Comparison of ENCODE assay signal across 12 cellular contexts in the genomic region with DNA sequence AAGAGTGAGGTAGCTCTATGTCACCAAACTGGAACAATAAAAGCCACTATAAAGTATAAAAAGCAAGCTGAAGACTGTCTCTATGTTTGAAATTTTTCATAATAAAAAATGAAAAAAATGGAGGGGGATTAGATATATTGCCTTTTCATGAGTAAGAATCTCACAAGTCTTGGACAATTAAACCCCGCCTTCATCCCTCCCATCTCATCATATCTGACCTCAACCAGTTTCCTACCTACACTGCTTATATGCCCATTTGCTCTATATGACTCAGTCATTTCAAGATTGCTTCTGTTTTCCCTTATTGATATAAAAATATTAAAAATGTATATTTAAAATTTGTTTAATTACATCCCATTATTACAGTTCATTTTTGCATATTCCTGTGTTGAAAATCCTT. TPM values are rescaled to one million over a fixed set of nuclear protein-coding genes. Genes with fewer than 3 reads are reported as not detected.
DNase-seq lines count a peak whose midpoint lies in the region.
"Had no signal": no experiment of that assay in that cellular context is flagged by ENCODE, and none has a peak within 500 bp of the region (broad histone marks: within the 10 kb centered on the region; RNA-seq: fewer than 3 reads in every experiment).

No MANE protein-coding gene starts in this region.

- no peaks in the 10 kb centered on the region for H3K9me3 Mint-ChIP-seq in activated T-helper 2 cell treated with anti-CD3 and anti-CD28 coated beads, Interferon-gamma antibody, Interleukin-2, Interleukin-4, amounts not matched to agents 10 μg/mL and 5 μg/mL and 100 μg/mL, durations not matched to agents 14 hours and 24 hours and 36 hours

- H4K20me1 ChIP-seq in BLaER1 treated with 17β-estradiol and CSF1 and Interleukin-3, amounts not matched to agents 10 nM and 100 nM: peaks cover 51 to 72% (median 68%) of the 10 kb centered on the region in 11 experiments; a peak in 20 of 22 replicates

- no peak overlapping the region for H3K27ac ChIP-seq in BLaER1 treated with 17β-estradiol and CSF1 and Interleukin-3, amounts not matched to agents 10 nM and 100 nM
- H3K27ac ChIP-seq in SJSA1: peak overlapping the region; percentile 59
- H3K27ac ChIP-seq: adrenal gland, thoracic aorta had no signal

- no peaks in the 10 kb centered on the region for H3K27me3 ChIP-seq in BLaER1 treated with 17β-estradiol and CSF1 and Interleukin-3, amounts not matched to agents 10 nM and 100 nM
- H3K27me3 ChIP-seq in SJSA1 (replicated peaks) (no peaks in the 10 kb centered on the region), endocrine pancreas (ENCODE audit: control insufficient read depth, insufficient read depth, low read length) (no peaks in the 10 kb centered on the region)
- H3K27me3 ChIP-seq: adrenal gland had no signal

- H3K36me3 Mint-ChIP-seq in activated T-helper 2 cell treated with anti-CD3 and anti-CD28 coated beads, Interferon-gamma antibody, Interleukin-2, Interleukin-4, amounts not matched to agents 10 μg/mL and 5 μg/mL and 100 μg/mL, durations not matched to agents 14 hours and 24 hours and 36 hours (ENCODE audit: low read depth): peaks cover 47% of the 10 kb centered on the region

- intact Hi-C loops in activated T-helper 2 cell treated with anti-CD3 and anti-CD28 coated beads, Interferon-gamma antibody, Interleukin-2, Interleukin-4, amounts not matched to agents 10 μg/mL and 5 μg/mL and 100 μg/mL, durations not matched to agents 14 hours and 24 hours and 36 hours (cut with micrococcal nuclease): loop anchor here (10.0 kb wide), 1 partner anchor 251 kb away; a partner anchor contains a TSS

- DNase-seq in EL: peak; percentile 45
- DNase-seq in SJSA1 (ENCODE audit: low read depth in 1 of 2, low spot score in 2 of 2): no peak
- no peak for DNase-seq in activated T-helper 2 cell treated with anti-CD3 and anti-CD28 coated beads, Interferon-gamma antibody, Interleukin-2, Interleukin-4, amounts not matched to agents 10 μg/mL and 5 μg/mL and 100 μg/mL, durations not matched to agents 14 hours and 24 hours and 36 hours (ENCODE audit: low spot score)
- no peak for DNase-seq in midbrain (lab: John Stamatoyannopoulos, UW)
- no peak for DNase-seq in D341Med (ENCODE audit: low spot score)
- DNase-seq in superior temporal gyrus (ENCODE audit: extremely low spot score): no peak
- DNase-seq: activated CD4-positive, alpha-beta T cell treated with anti-CD3 and anti-CD28 coated beads, Interleukin-2, amount 50 U/mL, for 48 hours; adrenal gland; KG1 had no signal

- H3K9ac ChIP-seq in BLaER1 treated with 17β-estradiol and CSF1 and Interleukin-3, amounts not matched to agents 10 nM and 100 nM: no peak overlapping the region
- no peak overlapping the region for H3K9ac ChIP-seq in endocrine pancreas (ENCODE audit: control insufficient read depth, insufficient read depth, low read length)

- H3K27me3 Mint-ChIP-seq in activated T-helper 2 cell treated with anti-CD3 and anti-CD28 coated beads, Interferon-gamma antibody, Interleukin-2, Interleukin-4, amounts not matched to agents 10 μg/mL and 5 μg/mL and 100 μg/mL, durations not matched to agents 14 hours and 24 hours and 36 hours (ENCODE audit: low read depth): no peaks in the 10 kb centered on the region

- no peaks in the 10 kb centered on the region for H3K9me3 ChIP-seq in BLaER1 treated with 17β-estradiol and CSF1 and Interleukin-3, amounts not matched to agents 10 nM and 100 nM (replicated peaks in 1 of 11)
- H3K9me3 ChIP-seq in SJSA1 (replicated peaks) (no peaks in the 10 kb centered on the region), endocrine pancreas (ENCODE audit: control insufficient read depth, low read length) (no peaks in the 10 kb centered on the region)
- H3K9me3 ChIP-seq: adrenal gland, thoracic aorta had no signal

- no peak overlapping the region for H3K27ac Mint-ChIP-seq in activated T-helper 2 cell treated with anti-CD3 and anti-CD28 coated beads, Interferon-gamma antibody, Interleukin-2, Interleukin-4, amounts not matched to agents 10 μg/mL and 5 μg/mL and 100 μg/mL, durations not matched to agents 14 hours and 24 hours and 36 hours

- H3K4me2 ChIP-seq in BLaER1 treated with 17β-estradiol and CSF1 and Interleukin-3, amounts not matched to agents 10 nM and 100 nM: peak overlapping the region in 10 of 11 experiments; percentile 25 to 100 (median 92); a peak in 16 of 22 replicates

- peaks cover 64% of the 10 kb centered on the region for H3K4me1 Mint-ChIP-seq in activated T-helper 2 cell treated with anti-CD3 and anti-CD28 coated beads, Interferon-gamma antibody, Interleukin-2, Interleukin-4, amounts not matched to agents 10 μg/mL and 5 μg/mL and 100 μg/mL, durations not matched to agents 14 hours and 24 hours and 36 hours (ENCODE audit: low read depth)

- H3K4me1 ChIP-seq in BLaER1 treated with 17β-estradiol and CSF1 and Interleukin-3, amounts not matched to agents 10 nM and 100 nM: peaks cover 53 to 67% (median 58%) of the 10 kb centered on the region in 10 experiments
- H3K4me1 ChIP-seq in SJSA1 (replicated peaks) (peaks cover 39% of the 10 kb centered on the region), endocrine pancreas (ENCODE audit: control insufficient read depth, insufficient read depth, low read length) (peaks cover 8% of the 10 kb centered on the region)

- H3K4me3 ChIP-seq in BLaER1 treated with 17β-estradiol and CSF1 and Interleukin-3, amounts not matched to agents 10 nM and 100 nM: no peak overlapping the region
- H3K4me3 ChIP-seq in SJSA1 (no peak overlapping the region), endocrine pancreas (ENCODE audit: control insufficient read depth, insufficient read depth, low read length) (peak overlapping the region; percentile 56)
- H3K4me3 ChIP-seq: adrenal gland, thoracic aorta had no signal

- H3K36me3 ChIP-seq in BLaER1 treated with 17β-estradiol and CSF1 and Interleukin-3, amounts not matched to agents 10 nM and 100 nM: peaks cover 4 to 52% (median 21%) of the 10 kb centered on the region in 11 experiments
- H3K36me3 ChIP-seq in SJSA1 (peaks cover 20% of the 10 kb centered on the region), endocrine pancreas (ENCODE audit: control insufficient read depth, insufficient read depth, low read length) (peaks cover 2% of the 10 kb centered on the region)
- H3K36me3 ChIP-seq: adrenal gland, thoracic aorta had no signal

- H3K4me3 Mint-ChIP-seq in activated T-helper 2 cell treated with anti-CD3 and anti-CD28 coated beads, Interferon-gamma antibody, Interleukin-2, Interleukin-4, amounts not matched to agents 10 μg/mL and 5 μg/mL and 100 μg/mL, durations not matched to agents 14 hours and 24 hours and 36 hours (ENCODE audit: low read depth): no peak overlapping the region

RNA-seq across cellular contexts. Expression of a gene that starts 2.9 kb away (rescaled TPM):
- 9.0 and 14.7 TPM in 2 replicates for total RNA-seq in SJSA1 (2014; rRNA removed; shearing (Covaris generic))
- 11.2 and 13.0 TPM in 2 replicates for total RNA-seq in activated T-helper 2 cell treated with anti-CD3 and anti-CD28 coated beads, Interferon-gamma antibody, Interleukin-2, Interleukin-4, amounts not matched to agents 10 μg/mL and 5 μg/mL and 100 μg/mL, durations not matched to agents 14 hours and 24 hours and 36 hours

RNA-seq across cellular contexts. Expression of a gene that starts 21.1 kb away (rescaled TPM):
- 41.0 and 137 TPM in 2 replicates for total RNA-seq in SJSA1 (2014; rRNA removed; shearing (Covaris generic))
- total RNA-seq in activated T-helper 2 cell treated with anti-CD3 and anti-CD28 coated beads, Interferon-gamma antibody, Interleukin-2, Interleukin-4, amounts not matched to agents 10 μg/mL and 5 μg/mL and 100 μg/mL, durations not matched to agents 14 hours and 24 hours and 36 hours: 40.6 and 41.9 TPM in 2 replicates
